ENCODE assay signal across 9 cellular contexts in genomic region chr3:112973325-112974177, GRCh38. TPM values are rescaled to one million over a fixed set of nuclear protein-coding genes. Genes with fewer than 3 reads are reported as not detected.
DNase-seq lines count a peak whose midpoint lies in the region; ATAC-seq lines count a peak whose summit lies in the region.
"Had no signal": no experiment of that assay in that cellular context is flagged by ENCODE, and none has a peak within 500 bp of the region (broad histone marks: within the 10 kb centered on the region; RNA-seq: fewer than 3 reads in every experiment).

No MANE protein-coding gene starts in this region.

- no peaks in the 10 kb centered on the region for H3K27me3 ChIP-seq in CD4-positive, CD25-positive, alpha-beta regulatory T cell (ENCODE audit: control insufficient read depth, insufficient read depth, low read length)
- H3K27me3 ChIP-seq in neuronal stem cell (ENCODE audit: control insufficient read depth in 3 of 3, insufficient read depth in 3 of 3, low read depth in 1 of 3, low read length in 3 of 3) (peaks cover 0 to 21% (median 0%) of the 10 kb centered on the region in 3 experiments), GM23248 (replicated peaks; ENCODE audit: insufficient read depth) (no peaks in the 10 kb centered on the region)

- H3K36me3 Mint-ChIP-seq in CD4-positive, CD25-positive, alpha-beta regulatory T cell = no peaks in the 10 kb centered on the region

- no peaks in the 10 kb centered on the region for H3F3A ChIP-seq in GM23248 (ENCODE audit: insufficient read depth)

- peak in 2 of 3 donors; percentile 27 to 69 for DNase-seq in CD4-positive, CD25-positive, alpha-beta regulatory T cell
- peak; percentile 52 to 60 for DNase-seq in activated T-cell treated with anti-CD3 and anti-CD28 coated beads, Interleukin-2, amount 50 U/mL, for 48 hours
- peak; percentile 41 to 66 for DNase-seq in stimulated activated CD4-positive, alpha-beta T cell treated with anti-CD3 and anti-CD28 coated beads, Interleukin-2, amount 100 ng/mL, for 24 hours
- no peak for DNase-seq in retina
- DNase-seq in neuronal stem cell (ENCODE audit: low spot score) = no peak
- DNase-seq in GM23248 = no peak

- no peak overlapping the region for H2BK15ac ChIP-seq in neuronal stem cell (ENCODE audit: low read length)

- no peak overlapping the region for H4K8ac ChIP-seq in neuronal stem cell (ENCODE audit: low read depth, low read length)

- peaks cover 21 to 70% (median 47%) of the 10 kb centered on the region in 4 donors for H3K4me1 Mint-ChIP-seq in CD4-positive, CD25-positive, alpha-beta regulatory T cell
- H3K4me1 Mint-ChIP-seq: nephron had no signal

- no peak overlapping the region for H3K18ac ChIP-seq in neuronal stem cell (ENCODE audit: low read length)

- no peaks in the 10 kb centered on the region for H4K20me1 ChIP-seq in GM23248 (ENCODE audit: insufficient read depth)

- no peak overlapping the region for H2AK5ac ChIP-seq in neuronal stem cell (ENCODE audit: low read depth, low read length)

- H3K23ac ChIP-seq in neuronal stem cell (ENCODE audit: low read depth, low read length, poor library complexity) = no peak overlapping the region

- H3K27me3 Mint-ChIP-seq in CD4-positive, CD25-positive, alpha-beta regulatory T cell = no peaks in the 10 kb centered on the region

- H3K9ac ChIP-seq in neuronal stem cell (ENCODE audit: low read depth, low read length, poor library complexity) (no peak overlapping the region), GM23248 (no peak overlapping the region)

- H3K9me3 ChIP-seq in CD4-positive, CD25-positive, alpha-beta regulatory T cell (ENCODE audit: control insufficient read depth in 2 of 2, low read length in 2 of 2) = no peaks in the 10 kb centered on the region
- no peaks in the 10 kb centered on the region for H3K9me3 ChIP-seq in neuronal stem cell (replicated peaks in 1 of 2; ENCODE audit: control insufficient read depth in 2 of 2, insufficient read depth in 1 of 2, low read depth in 1 of 2, low read length in 2 of 2)
- H3K9me3 ChIP-seq in GM23248 (ENCODE audit: low read depth) = no peaks in the 10 kb centered on the region

- H4K91ac ChIP-seq in neuronal stem cell (ENCODE audit: low read depth, low read length, poor library complexity) = no peak overlapping the region

- no peak overlapping the region for H2AFZ ChIP-seq in neuronal stem cell (ENCODE audit: low read length)
- no peak overlapping the region for H2AFZ ChIP-seq in GM23248

- ATAC-seq in CD4-positive, CD25-positive, alpha-beta regulatory T cell (ENCODE audit: low read depth in 2 of 2) = peak; percentile 80 to 85
- peak; percentile 83 for ATAC-seq in GM19452 (IDR thresholded peaks at IDR 0.05; ENCODE audit: unreplicated experiment)
- ATAC-seq in HG03442 (IDR thresholded peaks at IDR 0.05; ENCODE audit: unreplicated experiment) = peak; percentile 82

- H3K27ac Mint-ChIP-seq in CD4-positive, CD25-positive, alpha-beta regulatory T cell = peak overlapping the region; percentile 70 to 91 (median 84)
- H3K27ac Mint-ChIP-seq: nephron had no signal

- peak overlapping the region; percentile 85 to 90 (median 87) for H3K4me3 Mint-ChIP-seq in CD4-positive, CD25-positive, alpha-beta regulatory T cell
- H3K4me3 Mint-ChIP-seq: nephron had no signal

- H3K4me3 ChIP-seq in CD4-positive, CD25-positive, alpha-beta regulatory T cell (ENCODE audit: low read depth, low read length) = peak overlapping the region; percentile 89
- H3K4me3 ChIP-seq in neuronal stem cell (ENCODE audit: low read length in 2 of 2) (no peak overlapping the region), GM23248 (no peak overlapping the region)

- H3K79me1 ChIP-seq in neuronal stem cell (ENCODE audit: low read depth, low read length) = no peaks in the 10 kb centered on the region

- H3K4me2 ChIP-seq in neuronal stem cell (ENCODE audit: insufficient read depth, low read length, poor library complexity, severe bottlenecking) (no peak overlapping the region), GM23248 (ENCODE audit: unreplicated experiment) (no peak overlapping the region)

- H3K14ac ChIP-seq in neuronal stem cell (ENCODE audit: low read length) = no peak overlapping the region

- WGBS in neuronal stem cell (ENCODE audit: extremely low coverage in 2 of 2, insufficient read length in 2 of 2, insufficient replicate concordance in 1 of 2), 2 donors = no CpG with 5 or more reads among the region's 5 CpGs
- 69 to 70% methylated on average over 5 of the region's 5 CpGs for WGBS in GM23248 (ENCODE audit: low coverage in 1 of 2, low lambda C conversion rate in 2 of 2, missing lambda C conversion rate in 2 of 2), 2 experiments

- in situ Hi-C loops in GM23248 (cut with MboI) = loop anchor here (10.0 kb wide), 1 partner anchor 239 kb away; no protein-coding TSS in a partner anchor

- H3K9me3 Mint-ChIP-seq in CD4-positive, CD25-positive, alpha-beta regulatory T cell = no peaks in the 10 kb centered on the region
- H3K9me3 Mint-ChIP-seq: nephron had no signal

- peaks cover 37% of the 10 kb centered on the region for H3K4me1 ChIP-seq in CD4-positive, CD25-positive, alpha-beta regulatory T cell (ENCODE audit: control insufficient read depth, insufficient read depth, low read length, poor library complexity, severe bottlenecking)
- no peaks in the 10 kb centered on the region for H3K4me1 ChIP-seq in neuronal stem cell (ENCODE audit: control insufficient read depth in 2 of 2, insufficient read depth in 1 of 2, low read depth in 1 of 2, low read length in 2 of 2)
- H3K4me1 ChIP-seq in GM23248 (ENCODE audit: insufficient read depth) = no peaks in the 10 kb centered on the region

- H3K79me2 ChIP-seq in GM23248 (ENCODE audit: insufficient read depth) = no peaks in the 10 kb centered on the region

- no peaks in the 10 kb centered on the region for H3K36me3 ChIP-seq in CD4-positive, CD25-positive, alpha-beta regulatory T cell (ENCODE audit: control insufficient read depth, insufficient read depth, low read length)
- H3K36me3 ChIP-seq in neuronal stem cell (replicated peaks in 1 of 2; ENCODE audit: control insufficient read depth in 2 of 2, insufficient read depth in 2 of 2, low read length in 2 of 2) (no peaks in the 10 kb centered on the region), GM23248 (ENCODE audit: low read depth) (no peaks in the 10 kb centered on the region)

- H2BK12ac ChIP-seq in neuronal stem cell (ENCODE audit: low read length) = no peak overlapping the region

- H2BK120ac ChIP-seq in neuronal stem cell (ENCODE audit: low read depth, low read length) = no peak overlapping the region

- peak overlapping the region; percentile 65 for H3K27ac ChIP-seq in CD4-positive, CD25-positive, alpha-beta regulatory T cell (ENCODE audit: insufficient read depth, low read length, poor library complexity, severe bottlenecking)
- no peak overlapping the region for H3K27ac ChIP-seq in neuronal stem cell (replicated peaks; ENCODE audit: low read length)
- H3K27ac ChIP-seq in GM23248 = no peak overlapping the region

- no peaks in the 10 kb centered on the region for H3K9me2 ChIP-seq in GM23248 (ENCODE audit: insufficient read depth)

- H3K4ac ChIP-seq in neuronal stem cell (ENCODE audit: low read length) = no peak overlapping the region

- H2BK5ac ChIP-seq in neuronal stem cell (ENCODE audit: low read length) = no peak overlapping the region

RNA-seq across cellular contexts. Expression of gene CD200R1, which starts 1.4 kb away (rescaled TPM):
- total RNA-seq in CD4-positive, CD25-positive, alpha-beta regulatory T cell = 7.5 TPM
- polyA plus RNA-seq in CD4-positive, CD25-positive, alpha-beta regulatory T cell = 1 to 10 TPM; 3.9 to 5.2 (median 4.6) TPM
- 0.04 TPM for polyA plus RNA-seq in neuronal stem cell (2013, experiment 1 of 2)
- polyA plus RNA-seq in neuronal stem cell (2013, experiment 2 of 2) = 0.06 TPM
- 0.38 TPM in 1 of 2 replicates, not detected in the other for total RNA-seq in GM23248 (2014; rRNA removed; shearing (Covaris generic))
- not detected in 2 replicates for polyA plus RNA-seq in GM23248 (2016; fragmentation: Nextera tagmentation; extraction: Ambion mirVana)

RNA-seq across cellular contexts. Expression of gene GTPBP8, which starts 17.2 kb away (rescaled TPM):
- total RNA-seq in CD4-positive, CD25-positive, alpha-beta regulatory T cell = 17.0 TPM
- polyA plus RNA-seq in CD4-positive, CD25-positive, alpha-beta regulatory T cell = 10 to 100 TPM; 18.1 to 25.7 (median 21.1) TPM
- 51.2 TPM for polyA plus RNA-seq in neuronal stem cell (2013, experiment 1 of 2)
- 53.9 TPM for polyA plus RNA-seq in neuronal stem cell (2013, experiment 2 of 2)
- total RNA-seq in GM23248 (2014; rRNA removed; shearing (Covaris generic)) = 20.1 and 34.3 TPM in 2 replicates
- 20.3 and 22.3 TPM in 2 replicates for polyA plus RNA-seq in GM23248 (2016; fragmentation: Nextera tagmentation; extraction: Ambion mirVana)

Comparison
In these comparisons a context has a peak if more than half of its experiments do, and no peak if none do; other contexts are left out.
1. DNase-seq: peak in CD4-positive, CD25-positive, alpha-beta regulatory T cell (2 of 3), activated T-cell treated with anti-CD3 and anti-CD28 coated beads, Interleukin-2, amount 50 U/mL, for 48 hours (2 of 2) and stimulated activated CD4-positive, alpha-beta T cell treated with anti-CD3 and anti-CD28 coated beads, Interleukin-2, amount 100 ng/mL, for 24 hours (2 of 2); none in retina (single experiment), neuronal stem cell (single experiment) and GM23248 (single experiment).
2. Peak in every context shown above with its lines, with median percentiles within 50 percentile points of each other: ATAC-seq.